Comparison of ENCODE assay signal across 1 cellular context in genomic region chr6:10487668-10488327, GRCh38.
TF ChIP-seq lines count a peak whose summit lies in the region.

No MANE protein-coding gene starts in this region.

TF ChIP-seq in HepG2, 621 proteins besides CTCF, POLR2A, EP300 and RAD21:
- TF ChIP-seq SP2 (CRISPR knock-in tag; IDR thresholded peaks at IDR 0.05) (no peak), ZNF180 (CRISPR knock-in tag; IDR thresholded peaks at IDR 0.05; ENCODE audit: borderline replicate concordance, low read depth) (no peak), DNMT1 (CRISPR knock-in tag; IDR thresholded peaks at IDR 0.05) (no peak), NFKBIZ (CRISPR knock-in tag; IDR thresholded peaks at IDR 0.05) (no peak), GPN1 (CRISPR knock-in tag; IDR thresholded peaks at IDR 0.05; ENCODE audit: borderline replicate concordance) (no peak), ZKSCAN1 (IDR thresholded peaks at IDR 0.05; ENCODE audit: low read length) (no peak)
